Comparison of ENCODE assay signal across 20 cellular contexts in genomic region chr9:92709240-92709639, GRCh38. TPM values are rescaled to one million over a fixed set of nuclear protein-coding genes. Genes with fewer than 3 reads are reported as not detected.
A peak's percentile ranks its signal among the peaks of the same experiment; 100 is the strongest.
DNase-seq lines count a peak whose midpoint lies in the region; ATAC-seq, FAIRE-seq and TF ChIP-seq lines count a peak whose summit lies in the region.
"Had no signal": no experiment of that assay in that cellular context is flagged by ENCODE, and none has a peak within 500 bp of the region (broad histone marks: within the 10 kb centered on the region; RNA-seq: fewer than 3 reads in every experiment).

No MANE protein-coding gene starts in this region.

- no peak overlapping the region for H3K4me3 Mint-ChIP-seq in stimulated activated effector memory CD8-positive, alpha-beta T cell treated with anti-CD3 and anti-CD28 coated beads, Interleukin-12 subunit alpha, Interleukin-12 subunit beta, amount 100 ng/mL, for 72 hours
- H3K4me3 Mint-ChIP-seq: CD8-positive, alpha-beta memory T cell had no signal

- TF ChIP-seq CTCF in esophagus squamous epithelium (IDR thresholded peaks at IDR 0.05), result no peak
- no peak for TF ChIP-seq CTCF in gastroesophageal sphincter (IDR thresholded peaks at IDR 0.05)

- TF ChIP-seq POLR2A in GM12891 (IDR thresholded peaks at IDR 0.05; ENCODE audit: low read depth, low read length), result no peak
- no peak for TF ChIP-seq POLR2A in esophagus squamous epithelium (IDR thresholded peaks at IDR 0.05)
- no peak for TF ChIP-seq POLR2A in gastroesophageal sphincter (IDR thresholded peaks at IDR 0.05)

- H3K36me3 ChIP-seq in esophagus squamous epithelium, result peaks cover 17 to 50% (median 19%) of the 10 kb centered on the region in 3 donors
- H3K36me3 ChIP-seq in aorta (ENCODE audit: control insufficient read depth in 1 of 2, insufficient read depth in 2 of 2, low read length in 1 of 2), result peaks cover 0 to 8% of the 10 kb centered on the region in 2 donors
- H3K36me3 ChIP-seq in gastroesophageal sphincter, result peaks cover 0 to 52% of the 10 kb centered on the region in 2 donors

- H3K27me3 ChIP-seq in esophagus squamous epithelium (no peaks in the 10 kb centered on the region), aorta (ENCODE audit: control insufficient read depth in 1 of 2, insufficient read depth in 2 of 2, low read length in 1 of 2) (no peaks in the 10 kb centered on the region), gastroesophageal sphincter (no peaks in the 10 kb centered on the region)

- intact Hi-C loops in esophagus squamous epithelium (cut with DNase I) (no loop called here), aorta (cut with DNase I) (no loop called here)

- peaks cover 40% of the 10 kb centered on the region for H3K36me3 Mint-ChIP-seq in stimulated activated effector memory CD8-positive, alpha-beta T cell treated with anti-CD3 and anti-CD28 coated beads, Interleukin-12 subunit alpha, Interleukin-12 subunit beta, amount 100 ng/mL, for 72 hours

- FAIRE-seq in GM12891 (lab: Jason Lieb, UNC), result peak; percentile 60
- FAIRE-seq: GM12878, GM18507 had no signal

- H3K4me1 Mint-ChIP-seq in stimulated activated effector memory CD8-positive, alpha-beta T cell treated with anti-CD3 and anti-CD28 coated beads, Interleukin-12 subunit alpha, Interleukin-12 subunit beta, amount 100 ng/mL, for 72 hours, result peaks cover 45% of the 10 kb centered on the region

- no peak for TF ChIP-seq EP300 in gastroesophageal sphincter (IDR thresholded peaks at IDR 0.05)

- H3K9me3 ChIP-seq in esophagus squamous epithelium (no peaks in the 10 kb centered on the region), aorta (ENCODE audit: control insufficient read depth, low read length) (no peaks in the 10 kb centered on the region), gastroesophageal sphincter (no peaks in the 10 kb centered on the region)

- H3K9me3 Mint-ChIP-seq in stimulated activated effector memory CD8-positive, alpha-beta T cell treated with anti-CD3 and anti-CD28 coated beads, Interleukin-12 subunit alpha, Interleukin-12 subunit beta, amount 100 ng/mL, for 72 hours, result no peaks in the 10 kb centered on the region
- H3K9me3 Mint-ChIP-seq: CD8-positive, alpha-beta memory T cell had no signal

- ATAC-seq in stimulated activated effector memory CD8-positive, alpha-beta T cell treated with anti-CD3 and anti-CD28 coated beads, Interleukin-12 subunit alpha, Interleukin-12 subunit beta, amount 100 ng/mL, for 72 hours, result no peak
- ATAC-seq in aorta (ENCODE audit: low FRiP score) (no peak), GM19351 (IDR thresholded peaks at IDR 0.05; ENCODE audit: unreplicated experiment) (no peak), gastroesophageal sphincter (no peak)
- ATAC-seq: GM12878, Right ventricle myocardium inferior had no signal

- no peak overlapping the region for H3K4me3 ChIP-seq in esophagus squamous epithelium
- no peak overlapping the region for H3K4me3 ChIP-seq in aorta (ENCODE audit: low read length in 2 of 2)
- H3K4me3 ChIP-seq in gastroesophageal sphincter, result no peak overlapping the region
- H3K4me3 ChIP-seq: GM12878 had no signal

- H3K27ac ChIP-seq in esophagus squamous epithelium (peak overlapping the region; percentile 77 to 90 (median 84)), aorta (ENCODE audit: low read depth in 1 of 2, low read length in 2 of 2) (no peak overlapping the region), gastroesophageal sphincter (no peak overlapping the region)

- H3K4me1 ChIP-seq in esophagus squamous epithelium (peaks cover 20 to 70% (median 31%) of the 10 kb centered on the region in 3 donors), aorta (ENCODE audit: control insufficient read depth in 1 of 2, insufficient read depth in 2 of 2, low read length in 2 of 2) (no peaks in the 10 kb centered on the region), gastroesophageal sphincter (no peaks in the 10 kb centered on the region)

- H3K27ac Mint-ChIP-seq in stimulated activated effector memory CD8-positive, alpha-beta T cell treated with anti-CD3 and anti-CD28 coated beads, Interleukin-12 subunit alpha, Interleukin-12 subunit beta, amount 100 ng/mL, for 72 hours, result peak overlapping the region; percentile 89

- DNase-seq in GM12891 (ENCODE audit: insufficient read length, low spot score), result no peak
- DNase-seq in amniotic epithelial cell (ENCODE audit: low read depth), result peak; percentile 39
- DNase-seq in esophagus squamous epithelium (lab: John Stamatoyannopoulos, UW), result no peak
- no peak for DNase-seq in stimulated activated effector memory CD8-positive, alpha-beta T cell treated with anti-CD3 and anti-CD28 coated beads, Interleukin-12 subunit alpha, Interleukin-12 subunit beta, amount 100 ng/mL, for 72 hours (ENCODE audit: low spot score in 2 of 2)
- DNase-seq in aorta, result no peak
- DNase-seq: CD8-positive, alpha-beta memory T cell; DND-41; GDM1; H7; Kasumi-1; NCI-H1105; NCI-H1694 treated with DMSO at 0.1 percent for 48 hours; NCI-H2107; NCI-H2227 treated with DMSO at 0.1 percent for 48 hours; NCI-H524 had no signal

TF ChIP-seq in GM12891, 5 proteins besides CTCF, POLR2A, EP300 and RAD21:
- no peak for TF ChIP-seq POU2F2 (IDR thresholded peaks at IDR 0.05; ENCODE audit: low read depth, low read length)
- no peak for TF ChIP-seq POLR2AphosphoS5 (IDR thresholded peaks at IDR 0.05; ENCODE audit: low read depth, low read length)
- TF ChIP-seq PAX5 (IDR thresholded peaks at IDR 0.05; ENCODE audit: insufficient read depth, low read length, severe bottlenecking), result no peak
- no peak for TF ChIP-seq TAF1 (IDR thresholded peaks at IDR 0.05; ENCODE audit: low read depth, low read length)
- no peak for TF ChIP-seq SPI1 (IDR thresholded peaks at IDR 0.05; ENCODE audit: low read depth, low read length)

RNA-seq across cellular contexts. Expression of gene IPPK, which starts 39.3 kb away (rescaled TPM):
- 5.0 TPM for polyA plus RNA-seq in GM12891 (2012; ENCODE audit: low read depth, missing spikeins)
- 10 to 100 TPM; 41.8 to 86.9 (median 46.1) TPM for total RNA-seq in esophagus squamous epithelium
- 10 to 100 TPM in 1 of 2 donors, 1 to 10 TPM in 1; 7.6 to 12.1 TPM for total RNA-seq in aorta
- polyA plus RNA-seq in aorta, result 1 to 10 TPM; 2.5 to 6.0 TPM
- 10 to 100 TPM in 1 of 4 donors, 1 to 10 TPM in 3; 7.2 to 14.1 (median 8.9) TPM for total RNA-seq in gastroesophageal sphincter

RNA-seq across cellular contexts. Expression of gene BICD2, which starts 55.4 kb away (rescaled TPM):
- 7.6 TPM for polyA plus RNA-seq in GM12891 (2012; ENCODE audit: low read depth, missing spikeins)
- 100 to 1,000 TPM in 1 of 4 donors, 10 to 100 TPM in 3; 81.7 to 116 (median 91.1) TPM for total RNA-seq in esophagus squamous epithelium
- 10 to 100 TPM; 32.4 to 37.2 TPM for total RNA-seq in aorta
- 10 to 100 TPM in 1 of 2 donors, 1 to 10 TPM in 1; 8.9 to 16.1 TPM for polyA plus RNA-seq in aorta
- 10 to 100 TPM; 42.3 to 75.3 (median 51.8) TPM for total RNA-seq in gastroesophageal sphincter

Comparison
In these comparisons a context has a peak if more than half of its experiments do, and no peak if none do; other contexts are left out.
1. H3K27ac ChIP-seq: peak in esophagus squamous epithelium (4 of 4); none in aorta (0 of 2) and gastroesophageal sphincter (0 of 4).